9 cellular contexts compared by ENCODE assay signal in the genomic region with DNA sequence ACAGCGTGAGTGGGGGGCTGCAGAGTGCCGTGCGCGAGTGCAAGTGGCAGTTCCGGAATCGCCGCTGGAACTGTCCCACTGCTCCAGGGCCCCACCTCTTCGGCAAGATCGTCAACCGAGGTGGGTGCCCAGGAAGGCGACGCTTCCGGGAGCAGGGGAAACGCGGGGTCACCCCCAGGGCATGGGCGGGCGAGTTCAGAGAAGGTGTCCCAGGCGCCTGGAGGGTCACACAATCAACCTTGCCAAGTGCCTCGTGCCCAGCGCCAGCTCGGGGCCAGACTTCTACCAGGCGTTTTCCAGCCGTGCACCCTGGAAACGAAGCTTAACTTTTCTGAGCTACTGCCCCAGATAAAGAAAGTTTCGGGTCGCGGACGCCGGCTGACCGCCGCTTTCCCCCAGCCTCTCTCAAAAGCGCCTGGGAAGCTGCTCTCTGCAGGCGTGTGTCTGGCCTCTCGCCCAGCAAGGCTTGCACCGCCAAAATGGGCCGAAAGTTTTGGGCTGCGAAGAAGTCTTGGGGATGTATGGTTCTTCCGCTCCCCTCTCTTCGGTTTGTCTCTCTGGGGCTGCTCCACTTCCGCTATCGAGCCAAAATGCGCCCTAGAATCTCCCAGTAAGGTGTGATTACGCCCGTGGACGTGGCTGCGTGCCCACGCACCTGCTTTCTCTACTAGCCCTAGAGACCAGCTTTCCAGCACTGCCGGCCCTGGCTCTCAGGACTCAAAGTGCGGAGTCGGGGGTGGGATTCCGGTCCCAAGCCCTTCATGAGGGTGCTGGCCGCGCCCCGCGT.
DNase-seq lines count a peak whose midpoint lies in the region; ATAC-seq and TF ChIP-seq lines count a peak whose summit lies in the region.
"Had no signal": no experiment of that assay in that cellular context is flagged by ENCODE, and none has a peak within 500 bp of the region (broad histone marks: within the 10 kb centered on the region; RNA-seq: fewer than 3 reads in every experiment).

No MANE protein-coding gene starts in this region.

- peaks cover 80% of the 10 kb centered on the region for H3K27me3 Mint-ChIP-seq in stimulated activated naive CD8-positive, alpha-beta T cell treated with anti-CD3 and anti-CD28 coated beads, Interleukin-15, amount 100 ng/mL, for 72 hours

- POLR2A ChIA-PET in RWPE1 (lab: Yijun Ruan, JAX; ENCODE audit: low non-redundant PET) = no interaction called here

- H3K4me3 Mint-ChIP-seq in stimulated activated naive CD8-positive, alpha-beta T cell treated with anti-CD3 and anti-CD28 coated beads, Interleukin-15, amount 100 ng/mL, for 72 hours = peak overlapping the region; percentile 78 to 84

- H3K27ac ChIP-seq in RWPE1 = no peak overlapping the region
- H3K27ac ChIP-seq: 22Rv1 had no signal

- H3K27ac Mint-ChIP-seq in stimulated activated naive CD8-positive, alpha-beta T cell treated with anti-CD3 and anti-CD28 coated beads, Interleukin-15, amount 100 ng/mL, for 72 hours = peak overlapping the region in 1 of 2 donors; percentile 64

- peaks cover 54% of the 10 kb centered on the region for H3K4me1 Mint-ChIP-seq in stimulated activated naive CD8-positive, alpha-beta T cell treated with anti-CD3 and anti-CD28 coated beads, Interleukin-15, amount 100 ng/mL, for 72 hours

- no peak for ATAC-seq in stimulated activated naive CD8-positive, alpha-beta T cell treated with anti-CD3 and anti-CD28 coated beads, Interleukin-15, amount 100 ng/mL, for 72 hours
- no peak for ATAC-seq in HG02885 (IDR thresholded peaks at IDR 0.05; ENCODE audit: poor library complexity, unreplicated experiment)

- TF ChIP-seq CTCF in RWPE1 (conservative IDR thresholded peaks at IDR 0.05; ENCODE audit: low read depth) = no peak

- CTCF ChIA-PET in RWPE1 (lab: Yijun Ruan, JAX) = interaction anchor here (0.5 to 4.3 kb wide), 9 partner anchors 9 to 950 kb away, joined by 3 to 30 read pairs (median 4); no protein-coding TSS in a partner anchor

- DNase-seq in DMS 273 (lab: John Stamatoyannopoulos, UW; ENCODE audit: unreplicated experiment) (peak; percentile 36), DMS 273 treated with DMSO at 0.1 percent for 48 hours (lab: John Stamatoyannopoulos, UW) (no peak), left kidney (ENCODE audit: low read depth, low spot score) (peak; percentile 24), RWPE1 (ENCODE audit: low spot score) (no peak), kidney tubule cell (ENCODE audit: low spot score) (no peak)
- DNase-seq in activated effector memory CD4-positive, alpha-beta T cell treated with anti-CD3 and anti-CD28 coated beads, Interleukin-2, amount 50 U/mL, for 16 hours = peak; percentile 80
- no peak for DNase-seq in stimulated activated naive CD8-positive, alpha-beta T cell treated with anti-CD3 and anti-CD28 coated beads, Interleukin-15, amount 100 ng/mL, for 72 hours

- H3K9me3 Mint-ChIP-seq in stimulated activated naive CD8-positive, alpha-beta T cell treated with anti-CD3 and anti-CD28 coated beads, Interleukin-15, amount 100 ng/mL, for 72 hours = no peaks in the 10 kb centered on the region

Comparison
In these comparisons a context has a peak if more than half of its experiments do, and no peak if none do; other contexts are left out.
1. DNase-seq: peak in DMS 273 (single experiment), activated effector memory CD4-positive, alpha-beta T cell treated with anti-CD3 and anti-CD28 coated beads, Interleukin-2, amount 50 U/mL, for 16 hours (single experiment) and left kidney (single experiment); none in DMS 273 treated with DMSO at 0.1 percent for 48 hours (single experiment), stimulated activated naive CD8-positive, alpha-beta T cell treated with anti-CD3 and anti-CD28 coated beads, Interleukin-15, amount 100 ng/mL, for 72 hours (0 of 2), RWPE1 (single experiment) and kidney tubule cell (single experiment).